ENCODE assay signal across 8 cellular contexts in the genomic region with DNA sequence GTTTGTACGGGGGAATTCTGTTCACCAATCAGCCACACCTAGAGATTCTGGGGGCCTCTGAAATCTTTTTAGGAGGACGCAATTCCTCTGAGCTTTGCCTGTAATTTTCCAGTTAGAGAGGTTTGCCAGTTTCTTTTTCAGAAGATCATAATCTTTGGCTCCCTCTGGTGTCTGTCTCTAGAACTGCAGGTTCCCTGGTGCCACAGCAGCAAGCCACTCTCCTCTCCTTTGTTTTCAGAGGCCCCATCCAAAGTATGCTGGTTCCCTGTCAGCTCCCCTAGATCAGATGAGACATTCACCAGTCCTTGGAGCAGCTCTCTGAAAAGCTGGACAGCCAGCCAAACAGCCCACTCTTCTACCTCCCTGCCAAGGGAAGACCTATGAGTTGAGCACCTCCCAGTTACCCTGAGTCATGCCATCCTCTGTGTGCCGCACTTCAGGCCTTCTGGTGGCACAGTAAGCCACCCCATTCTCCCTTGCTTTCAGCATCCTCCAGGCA. TPM values are rescaled to one million over a fixed set of nuclear protein-coding genes. Genes with fewer than 3 reads are reported as not detected.
A peak's percentile ranks its signal among the peaks of the same experiment; 100 is the strongest.
DNase-seq lines count a peak whose midpoint lies in the region; ATAC-seq and TF ChIP-seq lines count a peak whose summit lies in the region.

No MANE protein-coding gene starts in this region.

- H3K4me3 ChIP-seq in stomach: no peak overlapping the region

- no peak for ATAC-seq in HG03432 (IDR thresholded peaks at IDR 0.05; ENCODE audit: unreplicated experiment)

- H3K9me3 Mint-ChIP-seq in Calu3 (ENCODE audit: low read depth, unreplicated experiment) (no peaks in the 10 kb centered on the region), nephron progenitor cell (peaks cover 44% of the 10 kb centered on the region)
- H3K9me3 Mint-ChIP-seq in activated T-helper 2 cell treated with anti-CD3 and anti-CD28 coated beads, Interferon-gamma antibody, Interleukin-2, Interleukin-4, amounts not matched to agents 10 μg/mL and 5 μg/mL and 100 μg/mL, durations not matched to agents 14 hours and 24 hours and 36 hours: peaks cover 32% of the 10 kb centered on the region

- peak; percentile 75 for TF ChIP-seq CTCF in Calu3 (IDR thresholded peaks at IDR 0.05; ENCODE audit: unreplicated experiment)
- peak; percentile 94 for TF ChIP-seq CTCF in nephron progenitor cell (IDR thresholded peaks at IDR 0.05)
- TF ChIP-seq CTCF in stomach (IDR thresholded peaks at IDR 0.05): peak in 6 of 7 experiments; percentile 45 to 98 (median 96)

- peaks cover 15 to 35% (median 25%) of the 10 kb centered on the region in 4 donors for H3K4me1 ChIP-seq in stomach

- CTCF ChIA-PET in Calu3 (lab: Charles Lee): interaction anchor here (0.8 to 3.1 kb wide), 4 partner anchors 19 to 316 kb away, joined by 3 to 30 read pairs (median 4); a partner anchor contains a TSS

- no peak overlapping the region for H3K27ac Mint-ChIP-seq in Calu3 (ENCODE audit: unreplicated experiment)
- H3K27ac Mint-ChIP-seq in activated T-helper 2 cell treated with anti-CD3 and anti-CD28 coated beads, Interferon-gamma antibody, Interleukin-2, Interleukin-4, amounts not matched to agents 10 μg/mL and 5 μg/mL and 100 μg/mL, durations not matched to agents 14 hours and 24 hours and 36 hours: no peak overlapping the region
- H3K27ac Mint-ChIP-seq in nephron progenitor cell: no peak overlapping the region

- H3K36me3 Mint-ChIP-seq in Calu3 (ENCODE audit: insufficient read depth, unreplicated experiment): no peaks in the 10 kb centered on the region
- no peaks in the 10 kb centered on the region for H3K36me3 Mint-ChIP-seq in activated T-helper 2 cell treated with anti-CD3 and anti-CD28 coated beads, Interferon-gamma antibody, Interleukin-2, Interleukin-4, amounts not matched to agents 10 μg/mL and 5 μg/mL and 100 μg/mL, durations not matched to agents 14 hours and 24 hours and 36 hours (ENCODE audit: low read depth)
- peaks cover 40% of the 10 kb centered on the region for H3K36me3 Mint-ChIP-seq in nephron progenitor cell (ENCODE audit: low read depth)

- no peak for TF ChIP-seq POLR2A in stomach (IDR thresholded peaks at IDR 0.05)

- BruUV-seq in Calu3 (replicated peaks; lab: Mats Ljungman, UMichigan): no TSS peak

- H3K4me3 Mint-ChIP-seq in Calu3 (ENCODE audit: low read depth, unreplicated experiment) (no peak overlapping the region), nephron progenitor cell (no peak overlapping the region)
- no peak overlapping the region for H3K4me3 Mint-ChIP-seq in activated T-helper 2 cell treated with anti-CD3 and anti-CD28 coated beads, Interferon-gamma antibody, Interleukin-2, Interleukin-4, amounts not matched to agents 10 μg/mL and 5 μg/mL and 100 μg/mL, durations not matched to agents 14 hours and 24 hours and 36 hours (ENCODE audit: low read depth)

- intact Hi-C loops in Calu3 (cut with micrococcal nuclease; ENCODE audit: unreplicated experiment) (loop anchor here (1.0 kb wide), 1 partner anchor 85 kb away; a partner anchor contains a TSS), stomach (cut with DNase I; ENCODE audit: low total_unique reads) (loop anchor here (5.0 kb wide), 1 partner anchor 80 kb away; no protein-coding TSS in a partner anchor)
- intact Hi-C loops in activated T-helper 2 cell treated with anti-CD3 and anti-CD28 coated beads, Interferon-gamma antibody, Interleukin-2, Interleukin-4, amounts not matched to agents 10 μg/mL and 5 μg/mL and 100 μg/mL, durations not matched to agents 14 hours and 24 hours and 36 hours (cut with micrococcal nuclease): loop anchor here (1.0 kb wide), 1 partner anchor 85 kb away; a partner anchor contains a TSS

- H3K36me3 ChIP-seq in stomach: no peaks in the 10 kb centered on the region

- DNase-seq in Calu3 (peak; percentile 69), Kasumi-1 (lab: John Stamatoyannopoulos, UW) (peak; percentile 46 to 66), RPMI8226 (peak; percentile 62), fibroblast of peridontal ligament (ENCODE audit: extremely low read depth) (peak; percentile 88), nephron progenitor cell (peak; percentile 81), stomach (peak; percentile 73)
- DNase-seq in activated T-helper 2 cell treated with anti-CD3 and anti-CD28 coated beads, Interferon-gamma antibody, Interleukin-2, Interleukin-4, amounts not matched to agents 10 μg/mL and 5 μg/mL and 100 μg/mL, durations not matched to agents 14 hours and 24 hours and 36 hours (ENCODE audit: low spot score): peak; percentile 39

- H3K27me3 ChIP-seq in stomach: no peaks in the 10 kb centered on the region

- TF ChIP-seq EP300 in stomach (IDR thresholded peaks at IDR 0.05): no peak

- H3K4me1 Mint-ChIP-seq in Calu3 (ENCODE audit: low read depth, unreplicated experiment) (peaks cover 13% of the 10 kb centered on the region), nephron progenitor cell (peaks cover 30% of the 10 kb centered on the region)
- peaks cover 2% of the 10 kb centered on the region for H3K4me1 Mint-ChIP-seq in activated T-helper 2 cell treated with anti-CD3 and anti-CD28 coated beads, Interferon-gamma antibody, Interleukin-2, Interleukin-4, amounts not matched to agents 10 μg/mL and 5 μg/mL and 100 μg/mL, durations not matched to agents 14 hours and 24 hours and 36 hours (ENCODE audit: low read depth)

- peak overlapping the region in 4 of 5 donors; percentile 67 to 86 (median 77) for H3K27ac ChIP-seq in stomach

- WGBS in stomach, 5 donors: 19 to 30% (median 28%) methylated on average over 3 of the region's 3 CpGs

- H3K27me3 Mint-ChIP-seq in Calu3 (ENCODE audit: unreplicated experiment): peaks cover 13% of the 10 kb centered on the region
- H3K27me3 Mint-ChIP-seq in activated T-helper 2 cell treated with anti-CD3 and anti-CD28 coated beads, Interferon-gamma antibody, Interleukin-2, Interleukin-4, amounts not matched to agents 10 μg/mL and 5 μg/mL and 100 μg/mL, durations not matched to agents 14 hours and 24 hours and 36 hours (ENCODE audit: low read depth): peaks cover 15% of the 10 kb centered on the region
- H3K27me3 Mint-ChIP-seq in nephron progenitor cell (ENCODE audit: low read depth, poor library complexity): peaks cover 13% of the 10 kb centered on the region

- peaks cover 0 to 9% (median 4%) of the 10 kb centered on the region in 4 donors for H3K9me3 ChIP-seq in stomach

RNA-seq across cellular contexts. Expression of a gene that starts 36.1 kb away (rescaled TPM):
- total RNA-seq in Calu3 (2022) (0.61 and 1.3 TPM in 2 replicates), stomach (1 to 10 TPM in 2 of 5 donors, under 1 TPM in 1, not detected in 2; 0.45 to 4.4 (median 1.7) TPM)
- 0.16 and 0.32 TPM in 2 replicates for total RNA-seq in activated T-helper 2 cell treated with anti-CD3 and anti-CD28 coated beads, Interferon-gamma antibody, Interleukin-2, Interleukin-4, amounts not matched to agents 10 μg/mL and 5 μg/mL and 100 μg/mL, durations not matched to agents 14 hours and 24 hours and 36 hours
- 1 to 10 TPM; 2.1 to 5.0 (median 2.2) TPM for polyA plus RNA-seq in stomach
